25 cellular contexts compared by ENCODE assay signal in genomic region chr10:308572-309085, GRCh38.
DNase-seq lines count a peak whose midpoint lies in the region; FAIRE-seq and TF ChIP-seq lines count a peak whose summit lies in the region.
"Had no signal": no experiment of that assay in that cellular context is flagged by ENCODE, and none has a peak within 500 bp of the region (broad histone marks: within the 10 kb centered on the region; RNA-seq: fewer than 3 reads in every experiment).

No MANE protein-coding gene starts in this region.

- FAIRE-seq in RCC 7860 (lab: Jason Lieb, UNC), result no peak
- FAIRE-seq: HTR-8/SVneo had no signal

- no peaks in the 10 kb centered on the region for H3K9me3 Mint-ChIP-seq in activated naive CD4-positive, alpha-beta T cell treated with anti-CD3 and anti-CD28 coated beads for 36 hours
- H3K9me3 Mint-ChIP-seq: activated T-cell treated with anti-CD3 and anti-CD28 coated beads, Interleukin-2, amount 50 U/mL, for 4 hours; central memory CD8-positive, alpha-beta T cell had no signal

- H3K27me3 ChIP-seq in BLaER1 (no peaks in the 10 kb centered on the region), liver (ENCODE audit: control insufficient read depth in 4 of 4, insufficient read depth in 4 of 4, low read length in 3 of 4) (no peaks in the 10 kb centered on the region), sigmoid colon (no peaks in the 10 kb centered on the region), ovary (no peaks in the 10 kb centered on the region)
- H3K27me3 ChIP-seq: dorsolateral prefrontal cortex, heart left ventricle, upper lobe of left lung had no signal

- no peaks in the 10 kb centered on the region for H4K20me1 ChIP-seq in BLaER1

- H3K4me3 ChIP-seq in BLaER1 (no peak overlapping the region), liver (ENCODE audit: low read depth in 1 of 3, low read length in 3 of 3) (peak overlapping the region in 1 of 3 donors; percentile 11), sigmoid colon (no peak overlapping the region), ovary (no peak overlapping the region)
- H3K4me3 ChIP-seq: dorsolateral prefrontal cortex, GM23248, heart left ventricle, upper lobe of left lung had no signal

- POLR2A ChIA-PET in RWPE1 (lab: Yijun Ruan, JAX; ENCODE audit: low non-redundant PET), result no interaction called here

- peak; percentile 10 to 23 for TF ChIP-seq RAD21 in liver (IDR thresholded peaks at IDR 0.05)

- DNase-seq in RWPE1 (ENCODE audit: low spot score), result no peak
- DNase-seq in sigmoid colon, result peak; percentile 54
- DNase-seq in NCI-H69 (lab: John Stamatoyannopoulos, UW), result no peak
- no peak for DNase-seq in RCC 7860 (ENCODE audit: low spot score)
- DNase-seq in ovary, result no peak
- DNase-seq in activated naive CD4-positive, alpha-beta T cell treated with anti-CD3 and anti-CD28 coated beads for 36 hours, result no peak
- DNase-seq: activated CD4-positive, alpha-beta T cell treated with anti-CD3 and anti-CD28 coated beads for 1 hour; activated CD8-positive, alpha-beta memory T cell treated with anti-CD3 and anti-CD28 coated beads for 24 hours; activated naive CD4-positive, alpha-beta T cell treated with Interleukin-2 at 50 U/mL for 16 hours; activated T-cell treated with anti-CD3 and anti-CD28 coated beads, Interleukin-2, amount 50 U/mL, for 4 hours; anterior cingulate cortex; dorsolateral prefrontal cortex; GM23248; heart left ventricle; Kasumi-1; NCI-H1694; NCI-H526 treated with DMSO at 0.1 percent for 48 hours; OCI-M1; stimulated activated CD4-positive, alpha-beta T cell treated with anti-CD3 and anti-CD28 coated beads, Interleukin-1b, Interleukin-23, amount 100 ng/mL, for 48 hours; stimulated activated naive CD4-positive, alpha-beta T cell had no signal

- no peaks in the 10 kb centered on the region for H3K27me3 Mint-ChIP-seq in activated naive CD4-positive, alpha-beta T cell treated with anti-CD3 and anti-CD28 coated beads for 36 hours (ENCODE audit: low read depth)
- H3K27me3 Mint-ChIP-seq: central memory CD8-positive, alpha-beta T cell had no signal

- no peak overlapping the region for H3K27ac Mint-ChIP-seq in activated naive CD4-positive, alpha-beta T cell treated with anti-CD3 and anti-CD28 coated beads for 36 hours

- peak overlapping the region; percentile 84 for H3K4me2 ChIP-seq in BLaER1

- H3K4me3 Mint-ChIP-seq in activated naive CD4-positive, alpha-beta T cell treated with anti-CD3 and anti-CD28 coated beads for 36 hours, result no peak overlapping the region
- H3K4me3 Mint-ChIP-seq: activated T-cell treated with anti-CD3 and anti-CD28 coated beads, Interleukin-2, amount 50 U/mL, for 4 hours had no signal

- H3K27ac ChIP-seq in BLaER1 (peak overlapping the region; percentile 80), RWPE1 (peak overlapping the region; percentile 45), liver (ENCODE audit: low read depth in 1 of 2, low read length in 2 of 2) (peak overlapping the region; percentile 73 to 79), sigmoid colon (no peak overlapping the region), ovary (no peak overlapping the region)
- H3K27ac ChIP-seq: GM23248, heart left ventricle, upper lobe of left lung had no signal

- peaks cover 27% of the 10 kb centered on the region; the same call in 1 of the 2 replicates for H3K36me3 ChIP-seq in BLaER1
- H3K36me3 ChIP-seq in liver (ENCODE audit: control insufficient read depth in 4 of 4, insufficient read depth in 3 of 4, low read depth in 1 of 4, low read length in 3 of 4), result no peaks in the 10 kb centered on the region
- H3K36me3 ChIP-seq in sigmoid colon, result peaks cover 5 to 79% (median 19%) of the 10 kb centered on the region in 4 donors
- H3K36me3 ChIP-seq in ovary, result no peaks in the 10 kb centered on the region

- H3K4me1 Mint-ChIP-seq in activated naive CD4-positive, alpha-beta T cell treated with anti-CD3 and anti-CD28 coated beads for 36 hours (ENCODE audit: low read depth), result no peaks in the 10 kb centered on the region

- H3K9me3 ChIP-seq in BLaER1, result no peaks in the 10 kb centered on the region
- H3K9me3 ChIP-seq in liver (ENCODE audit: control insufficient read depth in 4 of 4, low read length in 3 of 4), result no peaks in the 10 kb centered on the region
- H3K9me3 ChIP-seq in sigmoid colon, result no peaks in the 10 kb centered on the region
- H3K9me3 ChIP-seq in ovary, result no peaks in the 10 kb centered on the region
- H3K9me3 ChIP-seq: heart left ventricle, upper lobe of left lung had no signal

- CTCF ChIA-PET in RWPE1 (lab: Yijun Ruan, JAX), result no interaction called here
- CTCF ChIA-PET in activated naive CD4-positive, alpha-beta T cell treated with anti-CD3 and anti-CD28 coated beads for 36 hours (lab: Charles Lee), result interaction anchor here (0.6 kb wide), 1 partner anchor 29 kb away, joined by 3 read pairs; no protein-coding TSS in a partner anchor

- 31% methylated on average over 15 of the region's 15 CpGs for WGBS in liver
- 37 to 79% methylated on average over 15 of the region's 15 CpGs for WGBS in sigmoid colon, 2 donors
- 74 to 77% (median 76%) methylated on average over 15 of the region's 15 CpGs for WGBS in ovary, 3 donors

- H3K4me1 ChIP-seq in BLaER1 (peaks cover 53% of the 10 kb centered on the region), liver (ENCODE audit: control insufficient read depth in 4 of 4, insufficient read depth in 4 of 4, low read length in 3 of 4) (peaks cover 13 to 49% (median 39%) of the 10 kb centered on the region in 4 donors), sigmoid colon (no peaks in the 10 kb centered on the region), ovary (ENCODE audit: insufficient read depth) (peaks cover 4% of the 10 kb centered on the region)
- H3K4me1 ChIP-seq: upper lobe of left lung had no signal

- TF ChIP-seq CTCF in RWPE1 (conservative IDR thresholded peaks at IDR 0.05; ENCODE audit: low read depth) (no peak), liver (IDR thresholded peaks at IDR 0.05; ENCODE audit: low read depth, low read length, missing input control) (no peak), sigmoid colon (IDR thresholded peaks at IDR 0.05) (no peak), ovary (IDR thresholded peaks at IDR 0.05) (no peak)

- no peak for TF ChIP-seq POLR2A in sigmoid colon (IDR thresholded peaks at IDR 0.05)
- no peak for TF ChIP-seq POLR2A in ovary (IDR thresholded peaks at IDR 0.05)

- no peaks in the 10 kb centered on the region for H3K36me3 Mint-ChIP-seq in activated naive CD4-positive, alpha-beta T cell treated with anti-CD3 and anti-CD28 coated beads for 36 hours (ENCODE audit: low read depth)

- intact Hi-C loops in sigmoid colon (cut with DNase I) (no loop called here), ovary (cut with DNase I) (no loop called here)
- intact Hi-C loops in activated naive CD4-positive, alpha-beta T cell treated with anti-CD3 and anti-CD28 coated beads for 36 hours (cut with micrococcal nuclease), result no loop called here

- H3K9ac ChIP-seq in BLaER1, result peak overlapping the region; percentile 39; the same call in 1 of the 2 replicates
- H3K9ac ChIP-seq in liver (ENCODE audit: low read depth in 1 of 2, low read length in 2 of 2), result peak overlapping the region in 1 of 2 donors; percentile 27
- H3K9ac ChIP-seq: GM23248 had no signal

- TF ChIP-seq EP300 in sigmoid colon (IDR thresholded peaks at IDR 0.05) (no peak), ovary (IDR thresholded peaks at IDR 0.05) (no peak)

TF ChIP-seq in liver, 16 proteins besides CTCF, POLR2A, EP300 and RAD21 (continues in another document):
- TF ChIP-seq YY1 (IDR thresholded peaks at IDR 0.05) (peak; percentile 38), SP1 (IDR thresholded peaks at IDR 0.05) (peak; percentile 91), HNF4A (conservative IDR thresholded peaks at IDR 0.05) (peak; percentile 89 to 91), GABPA (IDR thresholded peaks at IDR 0.05 in 1 of 2, conservative IDR thresholded peaks at IDR 0.05 in 1 of 2) (no peak), HNF4G (IDR thresholded peaks at IDR 0.05) (no peak), TAF1 (conservative IDR thresholded peaks at IDR 0.05) (no peak), NR2F2 (IDR thresholded peaks at IDR 0.05) (no peak), JUND (IDR thresholded peaks at IDR 0.05) (peak in 1 of 2 donors; percentile 23), RXRA (IDR thresholded peaks at IDR 0.05) (peak; percentile 55 to 59), EGR1 (IDR thresholded peaks at IDR 0.05; ENCODE audit: low read depth in 2 of 2) (no peak), FOXA2 (IDR thresholded peaks at IDR 0.05) (no peak), FOXA1 (IDR thresholded peaks at IDR 0.05) (no peak), MAX (IDR thresholded peaks at IDR 0.05) (peak; percentile 2), ATF3 (IDR thresholded peaks at IDR 0.05) (no peak), REST (IDR thresholded peaks at IDR 0.05) (peak; percentile 53)

Comparison
In these comparisons a context has a peak if more than half of its experiments do, and no peak if none do; other contexts are left out.
1. H3K27ac ChIP-seq: peak in BLaER1 (single experiment), RWPE1 (single experiment) and liver (2 of 2); none in sigmoid colon (0 of 4) and ovary (0 of 2).